ENCODE assay signal across 27 cellular contexts in genomic region chr3:104297617-104298016, GRCh38.
"Had no signal": no experiment of that assay in that cellular context is flagged by ENCODE, and none has a peak within 500 bp of the region (broad histone marks: within the 10 kb centered on the region; RNA-seq: fewer than 3 reads in every experiment).

No MANE protein-coding gene starts in this region.

- H3K36me3 ChIP-seq: left ventricle myocardium inferior, pancreas, prostate gland, suprapubic skin, thoracic aorta, tibial artery, uterus had no signal

- H2AFZ ChIP-seq: hepatocyte had no signal

- H3K9me3 ChIP-seq: left ventricle myocardium inferior, pancreas, prostate gland, thoracic aorta, tibial artery, uterus had no signal

- ATAC-seq: natural killer cell; pancreas; right cardiac atrium; sciatic nerve; stimulated activated effector memory CD8-positive, alpha-beta T cell treated with anti-CD3 and anti-CD28 coated beads, Interleukin-12 subunit alpha, Interleukin-12 subunit beta, amount 100 ng/mL, for 72 hours had no signal

- DNase-seq: islet precursor cell; left ventricle myocardium inferior; mesendoderm; naive B cell; natural killer cell; nephron progenitor cell; nucleus accumbens; pancreas; posterior cingulate gyrus; retina; right cardiac atrium; stimulated activated CD4-positive, alpha-beta T cell treated with anti-CD3 and anti-CD28 coated beads, Interleukin-12 subunit alpha, Interleukin-12 subunit beta, amount 100 ng/mL, for 4 hours; stimulated activated CD4-positive, alpha-beta T cell treated with anti-CD3 and anti-CD28 coated beads, Interleukin-15, amount 100 ng/mL, for 24 hours; stimulated activated CD4-positive, alpha-beta T cell treated with anti-CD3 and anti-CD28 coated beads, Interleukin-2, amount 100 ng/mL, for 24 hours; stimulated activated CD4-positive, alpha-beta T cell treated with anti-CD3 and anti-CD28 coated beads, Interleukin-4, amount 100 ng/mL, for 1 hour; stimulated activated naive CD4-positive, alpha-beta T cell; tibial artery; trophoblast cell; uterus had no signal

- H3K27ac ChIP-seq: hepatocyte, left ventricle myocardium inferior, pancreas, prostate gland, skin epidermis, suprapubic skin, thoracic aorta, tibial artery, uterus had no signal

- H3K4me1 ChIP-seq: left ventricle myocardium inferior, pancreas, prostate gland, suprapubic skin, tibial artery, uterus had no signal

- H3K4me2 ChIP-seq: hepatocyte had no signal

- H3K4me3 ChIP-seq: hepatocyte, left ventricle myocardium inferior, lung, pancreas, prostate gland, skin epidermis, suprapubic skin, thoracic aorta, tibial artery, uterus had no signal

- H3K27me3 ChIP-seq: hepatocyte, pancreas, suprapubic skin, tibial artery, uterus had no signal

- H3K79me2 ChIP-seq: hepatocyte had no signal
